7 cellular contexts compared by ENCODE assay signal in the genomic region with DNA sequence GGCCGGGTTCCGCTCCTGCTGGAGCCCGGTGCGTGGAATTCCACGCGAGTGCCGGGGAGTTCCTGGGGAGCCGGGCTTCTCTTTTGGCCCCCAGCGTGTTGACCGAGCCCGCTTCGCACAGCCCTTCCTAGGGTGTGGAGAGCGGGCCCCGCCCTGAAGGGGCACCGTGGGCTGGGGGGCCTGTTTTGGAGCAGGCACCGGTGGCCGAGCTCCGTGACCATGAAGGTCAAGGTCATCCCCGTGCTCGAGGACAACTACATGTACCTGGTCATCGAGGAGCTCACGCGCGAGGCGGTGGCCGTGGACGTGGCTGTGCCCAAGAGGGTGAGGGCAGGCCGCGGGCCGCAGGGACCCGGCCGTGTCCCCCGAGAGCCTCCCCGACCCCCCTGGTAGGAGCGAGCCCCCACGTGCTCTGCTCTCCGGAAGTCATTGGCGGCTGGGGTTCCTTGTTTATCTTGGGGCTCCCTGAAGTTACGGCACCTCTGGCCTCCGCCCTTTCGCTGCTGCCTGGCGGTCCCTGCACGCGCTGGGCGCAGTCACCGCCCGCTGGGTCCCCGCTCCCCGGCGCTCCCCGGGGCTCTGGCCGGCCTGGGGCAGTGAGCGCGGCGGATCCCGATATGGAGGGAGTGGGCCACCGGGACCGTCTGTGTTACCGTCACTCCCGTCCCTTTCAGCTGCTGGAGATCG. TPM values are rescaled to one million over a fixed set of nuclear protein-coding genes. Genes with fewer than 3 reads are reported as not detected.
A peak's percentile ranks its signal among the peaks of the same experiment; 100 is the strongest.
DNase-seq lines count a peak whose midpoint lies in the region; ATAC-seq and TF ChIP-seq lines count a peak whose summit lies in the region.

No MANE protein-coding gene starts in this region.

- peak overlapping the region; percentile 71 to 98 for H3K18ac ChIP-seq in mesenchymal stem cell (ENCODE audit: low read depth in 1 of 2, low read length in 2 of 2)

- WGBS in mesenchymal stem cell = 2% methylated on average over 53 of the region's 61 CpGs

- peak overlapping the region; percentile 19 to 95 for H3K4ac ChIP-seq in mesenchymal stem cell (ENCODE audit: low read depth in 1 of 2, low read length in 2 of 2)

- no peak overlapping the region for H2BK5ac ChIP-seq in mesenchymal stem cell (ENCODE audit: low read depth, low read length, poor library complexity, severe bottlenecking)

- H3K79me2 ChIP-seq in Loucy (ENCODE audit: insufficient read depth, low read length) = no peaks in the 10 kb centered on the region

- H3K4me2 ChIP-seq in Loucy (ENCODE audit: low read depth, low read length, poor library complexity, severe bottlenecking) (peak overlapping the region; percentile 81), mesenchymal stem cell (ENCODE audit: low read length, poor library complexity, severe bottlenecking) (peak overlapping the region; percentile 93)

- no peaks in the 10 kb centered on the region for H4K20me1 ChIP-seq in Loucy (ENCODE audit: insufficient read depth, low read length, poor library complexity, severe bottlenecking)

- no peaks in the 10 kb centered on the region for H3F3A ChIP-seq in Loucy (ENCODE audit: low read depth)

- peak overlapping the region; percentile 55 for H2BK15ac ChIP-seq in mesenchymal stem cell (ENCODE audit: low read depth, poor library complexity, severe bottlenecking)

- H4K91ac ChIP-seq in mesenchymal stem cell (ENCODE audit: low read length) = peak overlapping the region; percentile 67

- in situ Hi-C loops in brain microvascular endothelial cell (cut with HindIII; ENCODE audit: low pct_ligation_motif_present, low sequenced_read_pairs) = no loop called here

- H3K27me3 ChIP-seq in Loucy (ENCODE audit: insufficient read depth, low read length, poor library complexity, severe bottlenecking) = no peaks in the 10 kb centered on the region
- no peaks in the 10 kb centered on the region for H3K27me3 ChIP-seq in brain microvascular endothelial cell (replicated peaks)
- H3K27me3 ChIP-seq in mesenchymal stem cell (ENCODE audit: control insufficient read depth in 1 of 2, insufficient read depth in 1 of 2, low read length in 2 of 2) = peaks cover 0 to 19% of the 10 kb centered on the region in 2 experiments

- TF ChIP-seq CTCF in Loucy (conservative IDR thresholded peaks at IDR 0.05; ENCODE audit: low read length) = no peak
- no peak for TF ChIP-seq CTCF in brain microvascular endothelial cell (IDR thresholded peaks at IDR 0.05; ENCODE audit: low read depth, low read length, missing control alignments)

- ATAC-seq in GM18498 (IDR thresholded peaks at IDR 0.05; ENCODE audit: unreplicated experiment) (peak; percentile 4), GM21737 (IDR thresholded peaks at IDR 0.05; ENCODE audit: unreplicated experiment) (no peak), HG03565 (IDR thresholded peaks at IDR 0.05; ENCODE audit: unreplicated experiment) (no peak), GM21447 (IDR thresholded peaks at IDR 0.05; ENCODE audit: unreplicated experiment) (no peak)

- H3K27ac ChIP-seq in brain microvascular endothelial cell (peak overlapping the region; percentile 24), mesenchymal stem cell (ENCODE audit: low read length, poor library complexity, severe bottlenecking) (no peak overlapping the region)

- H3K9ac ChIP-seq in Loucy (ENCODE audit: low read depth, low read length, poor library complexity, severe bottlenecking) (peak overlapping the region; percentile 67), mesenchymal stem cell (ENCODE audit: low read length) (peak overlapping the region; percentile 84)

- no peaks in the 10 kb centered on the region for H3K79me1 ChIP-seq in mesenchymal stem cell (replicated peaks; ENCODE audit: low read length, poor library complexity, severe bottlenecking)

- H3K9me3 ChIP-seq in Loucy (ENCODE audit: insufficient read depth, low read depth, low read length) (no peaks in the 10 kb centered on the region), mesenchymal stem cell (ENCODE audit: control insufficient read depth, low read length) (no peaks in the 10 kb centered on the region)

- H3K23ac ChIP-seq in mesenchymal stem cell (ENCODE audit: low read length in 2 of 2) = peak overlapping the region in 1 of 2 experiments; percentile 63

- H2AFZ ChIP-seq in Loucy (ENCODE audit: low read length) (no peak overlapping the region), mesenchymal stem cell (ENCODE audit: low read depth, low read length) (peak overlapping the region; percentile 51)

- peak overlapping the region; percentile 44 for H2BK120ac ChIP-seq in mesenchymal stem cell (ENCODE audit: low read depth, low read length)

- no peak overlapping the region for H2AK5ac ChIP-seq in mesenchymal stem cell (ENCODE audit: low read length, severe bottlenecking)

- H2BK12ac ChIP-seq in mesenchymal stem cell (ENCODE audit: low read length in 2 of 2) = peak overlapping the region in 1 of 2 experiments; percentile 83

- H3K4me1 ChIP-seq in Loucy (ENCODE audit: insufficient read depth, low read length, poor library complexity, severe bottlenecking) (no peaks in the 10 kb centered on the region), mesenchymal stem cell (ENCODE audit: control insufficient read depth, insufficient read depth, low read depth, low read length) (peaks cover 38% of the 10 kb centered on the region)

- DNase-seq in brain microvascular endothelial cell (no peak), mesenchymal stem cell (no peak)

- H3K14ac ChIP-seq in mesenchymal stem cell (ENCODE audit: low read length in 2 of 2) = peak overlapping the region in 1 of 2 experiments; percentile 92

- peak overlapping the region; percentile 47 for H4K8ac ChIP-seq in mesenchymal stem cell (ENCODE audit: low read length)

- H3K36me3 ChIP-seq in Loucy (ENCODE audit: insufficient read depth, low read length) (no peaks in the 10 kb centered on the region), brain microvascular endothelial cell (replicated peaks) (peaks cover 2% of the 10 kb centered on the region), mesenchymal stem cell (ENCODE audit: control insufficient read depth in 1 of 2, insufficient read depth in 2 of 2, low read depth in 1 of 2, low read length in 2 of 2) (peaks cover 6 to 49% of the 10 kb centered on the region in 2 experiments)

- H3K9me2 ChIP-seq in Loucy (replicated peaks; ENCODE audit: low read depth, low read length) = no peaks in the 10 kb centered on the region

- H3K4me3 ChIP-seq in Loucy (ENCODE audit: low read length, poor library complexity, severe bottlenecking) = peak overlapping the region; percentile 70
- H3K4me3 ChIP-seq in brain microvascular endothelial cell (ENCODE audit: low read depth, low read length) = peak overlapping the region; percentile 67
- H3K4me3 ChIP-seq in mesenchymal stem cell (ENCODE audit: insufficient read depth in 1 of 2, low read depth in 1 of 2, low read length in 2 of 2) = peak overlapping the region; percentile 56 to 82

RNA-seq across cellular contexts. Expression of gene HAGHL, which starts 0.5 kb away (rescaled TPM):
- polyA plus RNA-seq in mesenchymal stem cell (2013, experiment 1 of 2) = 9.4 TPM
- polyA plus RNA-seq in mesenchymal stem cell (2013, experiment 2 of 2) = 9.7 TPM

RNA-seq across cellular contexts. Expression of gene CCDC78, which starts 1.2 kb away (rescaled TPM):
- polyA plus RNA-seq in mesenchymal stem cell (2013, experiment 1 of 2) = 2.5 TPM
- polyA plus RNA-seq in mesenchymal stem cell (2013, experiment 2 of 2) = 2.1 TPM

RNA-seq across cellular contexts. Expression of gene ANTKMT, which starts 6.5 kb away (rescaled TPM):
- 28.0 TPM for polyA plus RNA-seq in mesenchymal stem cell (2013, experiment 1 of 2)
- polyA plus RNA-seq in mesenchymal stem cell (2013, experiment 2 of 2) = 27.0 TPM

RNA-seq across cellular contexts. Expression of gene METRN, which starts 12.5 kb away (rescaled TPM):
- 27.2 TPM for polyA plus RNA-seq in mesenchymal stem cell (2013, experiment 1 of 2)
- 28.1 TPM for polyA plus RNA-seq in mesenchymal stem cell (2013, experiment 2 of 2)

RNA-seq across cellular contexts. Expression of gene CIAO3, which starts 13.4 kb away (rescaled TPM):
- polyA plus RNA-seq in mesenchymal stem cell (2013, experiment 1 of 2) = 10.3 TPM
- 11.2 TPM for polyA plus RNA-seq in mesenchymal stem cell (2013, experiment 2 of 2)
